ENCODE assay signal across 25 cellular contexts in genomic region chr3:26074080-26074479, GRCh38.
A peak's percentile ranks its signal among the peaks of the same experiment; 100 is the strongest.
DNase-seq lines count a peak whose midpoint lies in the region; ATAC-seq, FAIRE-seq and TF ChIP-seq lines count a peak whose summit lies in the region.
"Had no signal": no experiment of that assay in that cellular context is flagged by ENCODE, and none has a peak within 500 bp of the region (broad histone marks: within the 10 kb centered on the region; RNA-seq: fewer than 3 reads in every experiment).

No MANE protein-coding gene starts in this region.

- H3K9ac ChIP-seq in HepG2 (ENCODE audit: insufficient read depth, low read depth, low read length) (no peak overlapping the region), smooth muscle cell (ENCODE audit: low read depth) (no peak overlapping the region)
- H3K9ac ChIP-seq: BLaER1 had no signal

- H3F3A ChIP-seq in smooth muscle cell (ENCODE audit: low read depth): no peaks in the 10 kb centered on the region

- H3K27ac ChIP-seq in HepG2 (ENCODE audit: extremely low read length, insufficient read depth, low read length) (no peak overlapping the region), right lobe of liver (no peak overlapping the region), VCaP (peak overlapping the region; percentile 55), smooth muscle cell (ENCODE audit: low read depth) (no peak overlapping the region)
- H3K27ac ChIP-seq: 22Rv1, BLaER1 had no signal

- H3K4me2 ChIP-seq in HepG2 (ENCODE audit: low read depth, low read length) (no peak overlapping the region), smooth muscle cell (peak overlapping the region; percentile 41)
- H3K4me2 ChIP-seq: BLaER1 had no signal

- DNase-seq in HepG2 (ENCODE audit: low spot score): no peak
- no peak for DNase-seq in right lobe of liver
- DNase-seq in smooth muscle cell (lab: John Stamatoyannopoulos, UW; ENCODE audit: unreplicated experiment): no peak
- DNase-seq in ecto neural progenitor cell (ENCODE audit: low spot score): no peak
- DNase-seq: ACHN; BE2C; C1 segment of cervical spinal cord; CD4-positive, alpha-beta memory T cell; CD4-positive, CD25-positive, alpha-beta regulatory T cell; CD8-positive, alpha-beta memory T cell; COR-L47; DMS 273 treated with DMSO at 0.1 percent for 48 hours; DMS153; DMS53; DMS79; DND-41; EL; GDM1 had no signal

- no peaks in the 10 kb centered on the region for H3K27me3 ChIP-seq in HepG2 (ENCODE audit: control insufficient read depth in 1 of 2, insufficient read depth in 2 of 2, low read length in 2 of 2)
- H3K27me3 ChIP-seq in right lobe of liver: no peaks in the 10 kb centered on the region
- H3K27me3 ChIP-seq in smooth muscle cell (ENCODE audit: low read depth): no peaks in the 10 kb centered on the region
- H3K27me3 ChIP-seq: BE2C, BLaER1 had no signal

- no peaks in the 10 kb centered on the region for H3K4me1 ChIP-seq in HepG2 (ENCODE audit: insufficient read depth, low read length)
- no peaks in the 10 kb centered on the region for H3K4me1 ChIP-seq in right lobe of liver
- no peaks in the 10 kb centered on the region for H3K4me1 ChIP-seq in smooth muscle cell (ENCODE audit: low read depth)
- H3K4me1 ChIP-seq: BE2C had no signal

- no peaks in the 10 kb centered on the region for H3K36me3 ChIP-seq in HepG2 (replicated peaks in 1 of 2; ENCODE audit: control insufficient read depth in 1 of 2, insufficient read depth in 2 of 2, low read length in 2 of 2)
- no peaks in the 10 kb centered on the region for H3K36me3 ChIP-seq in right lobe of liver
- no peaks in the 10 kb centered on the region for H3K36me3 ChIP-seq in smooth muscle cell (ENCODE audit: low read depth)
- H3K36me3 ChIP-seq: BE2C, BLaER1 had no signal

- TF ChIP-seq POLR2A in HepG2 (IDR thresholded peaks at IDR 0.05; ENCODE audit: insufficient read depth in 1 of 2, low read depth in 2 of 2, low read length in 2 of 2) (no peak), right lobe of liver (IDR thresholded peaks at IDR 0.05) (no peak)

- TF ChIP-seq EP300 in HepG2 (IDR thresholded peaks at IDR 0.05; ENCODE audit: low read depth in 2 of 2, low read length in 2 of 2): no peak
- no peak for TF ChIP-seq EP300 in HepG2 (CRISPR knock-in tag; IDR thresholded peaks at IDR 0.05; ENCODE audit: borderline replicate concordance)

- H3K9me3 ChIP-seq in HepG2 (ENCODE audit: low read length): no peaks in the 10 kb centered on the region; the same call in 1 of the 2 replicates
- no peaks in the 10 kb centered on the region for H3K9me3 ChIP-seq in right lobe of liver
- H3K9me3 ChIP-seq in smooth muscle cell (replicated peaks; ENCODE audit: low read depth): no peaks in the 10 kb centered on the region
- H3K9me3 ChIP-seq: BE2C, BLaER1 had no signal

- H3K4me3 ChIP-seq in HepG2 (replicated peaks in 1 of 3; ENCODE audit: insufficient read depth in 1 of 3, low read depth in 2 of 3, low read length in 3 of 3) (no peak overlapping the region), right lobe of liver (no peak overlapping the region), smooth muscle cell (no peak overlapping the region)
- H3K4me3 ChIP-seq: BLaER1, GM12878 had no signal

- CTCF ChIA-PET in HepG2 (lab: Yijun Ruan, JAX; ENCODE audit: low intra/inter-chr PET ratio, low total read pairs): no interaction called here

- no peak overlapping the region for H2AFZ ChIP-seq in HepG2 (ENCODE audit: low read length)
- H2AFZ ChIP-seq in smooth muscle cell (ENCODE audit: low read depth): no peak overlapping the region

- H4K20me1 ChIP-seq in HepG2 (ENCODE audit: insufficient read depth, low read length) (no peaks in the 10 kb centered on the region), smooth muscle cell (ENCODE audit: low read depth) (no peaks in the 10 kb centered on the region)
- H4K20me1 ChIP-seq: BLaER1 had no signal

- TF ChIP-seq RAD21 in HepG2 (CRISPR knock-in tag; IDR thresholded peaks at IDR 0.05): no peak

- no peak for FAIRE-seq in HepG2 (lab: Jason Lieb, UNC)
- FAIRE-seq: GM12878, GM12892, GM18507 had no signal

- no peak for TF ChIP-seq CTCF in HepG2 (CRISPR knock-in tag; IDR thresholded peaks at IDR 0.05)
- TF ChIP-seq CTCF in right lobe of liver (IDR thresholded peaks at IDR 0.05): no peak
- TF ChIP-seq CTCF in VCaP (conservative IDR thresholded peaks at IDR 0.05): no peak
- no peak for TF ChIP-seq CTCF in smooth muscle cell (IDR thresholded peaks at IDR 0.05; ENCODE audit: borderline replicate concordance, insufficient read depth, poor library complexity, severe bottlenecking)

- H3K79me2 ChIP-seq in HepG2 (ENCODE audit: insufficient read depth, low read length) (no peaks in the 10 kb centered on the region), smooth muscle cell (ENCODE audit: low read depth) (no peaks in the 10 kb centered on the region)

- BruUV-seq in HepG2 (replicated peaks; lab: Mats Ljungman, UMichigan): no TSS peak

- in situ Hi-C loops in HepG2 (cut with HindIII; ENCODE audit: extremely low pct_ligation_motif_present, low pct_unique_long_range_greater_than_20kb): no loop called here

- ATAC-seq in HepG2 (no peak), right lobe of liver (no peak), HG02798 (IDR thresholded peaks at IDR 0.05; ENCODE audit: poor library complexity, unreplicated experiment) (no peak)
- ATAC-seq: GM12878 had no signal

- 3% methylated on average over 1 of the region's 1 CpG for WGBS in HepG2 (ENCODE audit: low lambda C conversion rate)
- 50% methylated on average over 1 of the region's 1 CpG for WGBS in right lobe of liver (ENCODE audit: insufficient coverage, low coverage, low lambda C conversion rate, missing lambda C conversion rate)
- WGBS in smooth muscle cell (ENCODE audit: low lambda C conversion rate): 85% methylated on average over 1 of the region's 1 CpG

- POLR2A ChIA-PET in HepG2 (lab: Yijun Ruan, JAX): no interaction called here

- intact Hi-C loops in HepG2 (cut with micrococcal nuclease; ENCODE audit: unreplicated experiment) (no loop called here), right lobe of liver (cut with DNase I) (no loop called here)

TF ChIP-seq in HepG2, 621 proteins besides CTCF, POLR2A, EP300 and RAD21:
- TF ChIP-seq HNRNPL (IDR thresholded peaks at IDR 0.05; ENCODE audit: low read depth, low read length) (no peak), MAFK (conservative IDR thresholded peaks at IDR 0.05 in 1 of 2, IDR thresholded peaks at IDR 0.05 in 1 of 2; ENCODE audit: low read length in 2 of 2) (peak; percentile 38 to 81; a peak in 3 of 4 replicates), ZNF143 (CRISPR knock-in tag; IDR thresholded peaks at IDR 0.05) (no peak), MAFF (IDR thresholded peaks at IDR 0.05; ENCODE audit: low read depth, low read length) (peak; percentile 56; the same call in 1 of the 2 replicates), ZNF510 (CRISPR knock-in tag; IDR thresholded peaks at IDR 0.05; ENCODE audit: low read depth) (no peak), ZNF720 (CRISPR knock-in tag; IDR thresholded peaks at IDR 0.05) (no peak), BATF2 (CRISPR knock-in tag; IDR thresholded peaks at IDR 0.05) (no peak), KDM4B (CRISPR knock-in tag; IDR thresholded peaks at IDR 0.05) (no peak)
